15 cellular contexts compared by ENCODE assay signal in genomic region chrX:78595901-78596502, GRCh38.
DNase-seq lines count a peak whose midpoint lies in the region; TF ChIP-seq lines count a peak whose summit lies in the region.
"Had no signal": no experiment of that assay in that cellular context is flagged by ENCODE, and none has a peak within 500 bp of the region (broad histone marks: within the 10 kb centered on the region; RNA-seq: fewer than 3 reads in every experiment).

No MANE protein-coding gene starts in this region.

- H4K8ac ChIP-seq in neuronal stem cell (ENCODE audit: low read depth, low read length): no peak overlapping the region

- no peak overlapping the region for H2AFZ ChIP-seq in neuronal stem cell (ENCODE audit: low read length)

- H3K4me3 Mint-ChIP-seq in chondrocyte (ENCODE audit: unreplicated experiment): no peak overlapping the region
- H3K4me3 Mint-ChIP-seq: naive B cell had no signal

- no peaks in the 10 kb centered on the region for H3K4me1 ChIP-seq in neuronal stem cell (ENCODE audit: control insufficient read depth in 2 of 2, insufficient read depth in 1 of 2, low read depth in 1 of 2, low read length in 2 of 2)
- H3K4me1 ChIP-seq: heart right ventricle, Peyer's patch, tibial nerve had no signal

- H3K27me3 ChIP-seq in neuronal stem cell (ENCODE audit: control insufficient read depth in 3 of 3, insufficient read depth in 3 of 3, low read depth in 1 of 3, low read length in 3 of 3): no peaks in the 10 kb centered on the region
- H3K27me3 ChIP-seq: Peyer's patch had no signal

- no peak overlapping the region for H4K91ac ChIP-seq in neuronal stem cell (ENCODE audit: low read depth, low read length, poor library complexity)

- no peak overlapping the region for H3K18ac ChIP-seq in neuronal stem cell (ENCODE audit: low read length)

- no peak overlapping the region for H3K27ac Mint-ChIP-seq in chondrocyte (ENCODE audit: unreplicated experiment)

- H3K4me2 ChIP-seq in neuronal stem cell (ENCODE audit: insufficient read depth, low read length, poor library complexity, severe bottlenecking): no peak overlapping the region

- H3K9ac ChIP-seq in neuronal stem cell (ENCODE audit: low read depth, low read length, poor library complexity): no peak overlapping the region

- DNase-seq in DMS 273 (lab: John Stamatoyannopoulos, UW; ENCODE audit: unreplicated experiment): peak; percentile 3
- no peak for DNase-seq in DMS 273 treated with DMSO at 0.1 percent for 48 hours (lab: John Stamatoyannopoulos, UW)
- DNase-seq in M059J (ENCODE audit: low read depth): peak; percentile 26
- no peak for DNase-seq in chondrocyte (ENCODE audit: low spot score)
- peak; percentile 36 for DNase-seq in neuronal stem cell (ENCODE audit: low spot score)
- DNase-seq in kidney tubule cell (ENCODE audit: low spot score): no peak
- no peak for DNase-seq in activated CD4-positive, CD25-positive, alpha-beta regulatory T cell treated with anti-CD3 and anti-CD28 coated beads, Interleukin-2, amount 50 U/mL, for 72 hours
- no peak for DNase-seq in NCI-H2196 (lab: John Stamatoyannopoulos, UW; ENCODE audit: unreplicated experiment)
- DNase-seq: GF-D8; heart right ventricle; naive B cell; Peyer's patch; stimulated activated CD4-positive, alpha-beta T cell treated with anti-CD3 and anti-CD28 coated beads, Interleukin-2, amount 100 ng/mL, for 48 hours had no signal

- no peaks in the 10 kb centered on the region for H3K27me3 Mint-ChIP-seq in chondrocyte (ENCODE audit: low read depth)

- H2BK5ac ChIP-seq in neuronal stem cell (ENCODE audit: low read length): no peak overlapping the region

- WGBS in neuronal stem cell (ENCODE audit: extremely low coverage in 2 of 2, insufficient read length in 2 of 2, insufficient replicate concordance in 1 of 2), 2 donors: no CpG with 5 or more reads among the region's 3 CpGs

- H3K4me3 ChIP-seq in neuronal stem cell (ENCODE audit: low read length in 2 of 2): no peak overlapping the region
- H3K4me3 ChIP-seq: heart right ventricle, Peyer's patch, tibial nerve had no signal

- no peak overlapping the region for H3K23ac ChIP-seq in neuronal stem cell (ENCODE audit: low read depth, low read length, poor library complexity)

- H2BK120ac ChIP-seq in neuronal stem cell (ENCODE audit: low read depth, low read length): no peak overlapping the region

- H3K79me1 ChIP-seq in neuronal stem cell (ENCODE audit: low read depth, low read length): no peaks in the 10 kb centered on the region

- no peak overlapping the region for H2BK12ac ChIP-seq in neuronal stem cell (ENCODE audit: low read length)

- no peaks in the 10 kb centered on the region for H3K36me3 ChIP-seq in neuronal stem cell (replicated peaks in 1 of 2; ENCODE audit: control insufficient read depth in 2 of 2, insufficient read depth in 2 of 2, low read length in 2 of 2)
- H3K36me3 ChIP-seq: heart right ventricle, Peyer's patch, tibial nerve had no signal

- H3K27ac ChIP-seq in neuronal stem cell (replicated peaks; ENCODE audit: low read length): no peak overlapping the region
- H3K27ac ChIP-seq: 22Rv1, heart right ventricle, Peyer's patch, tibial nerve had no signal

- H3K14ac ChIP-seq in neuronal stem cell (ENCODE audit: low read length): no peak overlapping the region

- H2AK5ac ChIP-seq in neuronal stem cell (ENCODE audit: low read depth, low read length): no peak overlapping the region

- no peaks in the 10 kb centered on the region for H3K9me3 ChIP-seq in neuronal stem cell (replicated peaks in 1 of 2; ENCODE audit: control insufficient read depth in 2 of 2, insufficient read depth in 1 of 2, low read depth in 1 of 2, low read length in 2 of 2)
- H3K9me3 ChIP-seq: Peyer's patch, tibial nerve had no signal

- peak; percentile 72 for TF ChIP-seq CTCF in chondrocyte (IDR thresholded peaks at IDR 0.05)

- H3K9me3 Mint-ChIP-seq in chondrocyte (ENCODE audit: low read depth): peaks cover 15% of the 10 kb centered on the region

- H3K36me3 Mint-ChIP-seq in chondrocyte (ENCODE audit: low read depth): peaks cover 2% of the 10 kb centered on the region
- H3K36me3 Mint-ChIP-seq: naive B cell had no signal

- no peak overlapping the region for H2BK15ac ChIP-seq in neuronal stem cell (ENCODE audit: low read length)

- H3K4me1 Mint-ChIP-seq in chondrocyte (ENCODE audit: low read depth): no peaks in the 10 kb centered on the region

- no peak overlapping the region for H3K4ac ChIP-seq in neuronal stem cell (ENCODE audit: low read length)

Comparison
In these comparisons a context has a peak if more than half of its experiments do, and no peak if none do; other contexts are left out.
1. DNase-seq: peak in DMS 273 (single experiment), M059J (single experiment) and neuronal stem cell (single experiment); none in DMS 273 treated with DMSO at 0.1 percent for 48 hours (single experiment), chondrocyte (single experiment), kidney tubule cell (single experiment), activated CD4-positive, CD25-positive, alpha-beta regulatory T cell treated with anti-CD3 and anti-CD28 coated beads, Interleukin-2, amount 50 U/mL, for 72 hours (single experiment) and NCI-H2196 (single experiment).